In genomic region chr5:18393546-18393945, GRCh38 we compare ENCODE assay signal across 21 cellular contexts.
A peak's percentile ranks its signal among the peaks of the same experiment; 100 is the strongest.
DNase-seq lines count a peak whose midpoint lies in the region; TF ChIP-seq lines count a peak whose summit lies in the region.
"Had no signal": no experiment of that assay in that cellular context is flagged by ENCODE, and none has a peak within 500 bp of the region (broad histone marks: within the 10 kb centered on the region; RNA-seq: fewer than 3 reads in every experiment).

No MANE protein-coding gene starts in this region.

- no peak overlapping the region for H3K4me3 ChIP-seq in SU-DHL-6 (ENCODE audit: insufficient read depth, low read length, poor library complexity, severe bottlenecking)
- H3K4me3 ChIP-seq: coronary artery, heart left ventricle, psoas muscle, smooth muscle cell, tibial nerve had no signal

- no peaks in the 10 kb centered on the region for H3K79me2 ChIP-seq in H9 (ENCODE audit: insufficient read depth, low read length)
- H3K79me2 ChIP-seq in SU-DHL-6 (ENCODE audit: insufficient read depth, low read length), result no peaks in the 10 kb centered on the region

- H3K4me3 Mint-ChIP-seq in H9, result no peak overlapping the region
- H3K4me3 Mint-ChIP-seq in progenitor cell of endocrine pancreas (ENCODE audit: low read depth), result no peak overlapping the region
- H3K4me3 Mint-ChIP-seq: activated naive CD8-positive, alpha-beta T cell treated with anti-CD3 and anti-CD28 coated beads, Interleukin-2, amount 10 ng/mL, durations not matched to agents 7 days and 5 days; activated T-cell treated with anti-CD3 and anti-CD28 coated beads, Interleukin-2, amount 50 U/mL, for 72 hours; CD4-positive, CD25-positive, alpha-beta regulatory T cell; nephron progenitor cell; stimulated activated naive CD8-positive, alpha-beta T cell treated with anti-CD3 and anti-CD28 coated beads, Interleukin-15, amount 100 ng/mL, for 72 hours had no signal

- no peaks in the 10 kb centered on the region for H3K36me3 ChIP-seq in SU-DHL-6 (ENCODE audit: low read length)
- H3K36me3 ChIP-seq: heart left ventricle, tibial nerve had no signal

- H4K91ac ChIP-seq in H9 (ENCODE audit: insufficient read length, low read depth, low read length), result no peak overlapping the region

- H2AFZ ChIP-seq in H9 (ENCODE audit: low read length) (no peak overlapping the region), SU-DHL-6 (ENCODE audit: low read depth, low read length, severe bottlenecking) (peak overlapping the region; percentile 85)

- H3K27ac Mint-ChIP-seq in H9 (peak overlapping the region in 2 of 3 experiments; percentile 39 to 75; a peak in 4 of 7 replicates), progenitor cell of endocrine pancreas (no peak overlapping the region)
- H3K27ac Mint-ChIP-seq: activated naive CD8-positive, alpha-beta T cell treated with anti-CD3 and anti-CD28 coated beads, Interleukin-2, amount 10 ng/mL, durations not matched to agents 7 days and 5 days; activated T-cell treated with anti-CD3 and anti-CD28 coated beads, Interleukin-2, amount 50 U/mL, for 72 hours; CD4-positive, CD25-positive, alpha-beta regulatory T cell; nephron progenitor cell; stimulated activated naive CD8-positive, alpha-beta T cell treated with anti-CD3 and anti-CD28 coated beads, Interleukin-15, amount 100 ng/mL, for 72 hours had no signal

- H2BK120ac ChIP-seq in H9 (ENCODE audit: low read depth, low read length, poor library complexity, severe bottlenecking), result no peak overlapping the region

- no peaks in the 10 kb centered on the region for H3K9me3 ChIP-seq in H9 (ENCODE audit: control insufficient read depth, low read depth, low read length)
- H3K9me3 ChIP-seq in SU-DHL-6 (ENCODE audit: insufficient read depth, low read length), result no peaks in the 10 kb centered on the region
- H3K9me3 ChIP-seq: heart left ventricle, psoas muscle, tibial nerve had no signal

- H3K27me3 Mint-ChIP-seq in H9 (ENCODE audit: low read depth) (no peaks in the 10 kb centered on the region), progenitor cell of endocrine pancreas (peaks cover 16% of the 10 kb centered on the region)
- H3K27me3 Mint-ChIP-seq: activated naive CD8-positive, alpha-beta T cell treated with anti-CD3 and anti-CD28 coated beads, Interleukin-2, amount 10 ng/mL, durations not matched to agents 7 days and 5 days; CD4-positive, CD25-positive, alpha-beta regulatory T cell; stimulated activated naive CD8-positive, alpha-beta T cell treated with anti-CD3 and anti-CD28 coated beads, Interleukin-15, amount 100 ng/mL, for 72 hours had no signal

- TF ChIP-seq CTCF in H9 (conservative IDR thresholded peaks at IDR 0.05), result no peak
- TF ChIP-seq CTCF in SU-DHL-6 (IDR thresholded peaks at IDR 0.05; ENCODE audit: insufficient read depth, low read length, poor library complexity, severe bottlenecking), result no peak
- TF ChIP-seq CTCF in progenitor cell of endocrine pancreas (IDR thresholded peaks at IDR 0.05; ENCODE audit: unreplicated experiment), result no peak

- H3K23ac ChIP-seq in H9 (ENCODE audit: insufficient read length, low read depth, low read length), result no peak overlapping the region

- no peak overlapping the region for H2BK5ac ChIP-seq in H9 (ENCODE audit: insufficient read length, low read length)

- no peaks in the 10 kb centered on the region for H3K9me2 ChIP-seq in SU-DHL-6 (replicated peaks; ENCODE audit: insufficient read depth, low read length)

- no peak overlapping the region for H2AK5ac ChIP-seq in H9 (ENCODE audit: insufficient read length, low read length)

- H3K18ac ChIP-seq in H9 (ENCODE audit: insufficient read length, low read depth, low read length), result peak overlapping the region; percentile 1

- H2BK20ac ChIP-seq in H9 (ENCODE audit: low read depth, low read length, poor library complexity, severe bottlenecking), result no peak overlapping the region

- no peaks in the 10 kb centered on the region for H3F3A ChIP-seq in SU-DHL-6 (ENCODE audit: insufficient read depth)

- DNase-seq in Daoy (ENCODE audit: low read depth) (peak; percentile 4), H9 (peak; percentile 36), medulla oblongata (ENCODE audit: extremely low spot score) (peak; percentile 4), retina (no peak), progenitor cell of endocrine pancreas (ENCODE audit: low spot score, unreplicated experiment) (no peak), germinal center (ENCODE audit: low spot score) (no peak)
- DNase-seq in stimulated activated naive CD4-positive, alpha-beta T cell (lab: John Stamatoyannopoulos, UW), result no peak
- DNase-seq: activated CD4-positive, alpha-beta T cell treated with anti-CD3 and anti-CD28 coated beads for 1 hour; NK-92 treated with Interleukin-12 subunit alpha and Interleukin-12 subunit beta, amount 100 ng/mL, for 24 hours had no signal

- H3K4ac ChIP-seq in H9 (ENCODE audit: low read depth, low read length), result no peak overlapping the region

- no peaks in the 10 kb centered on the region for H3K27me3 ChIP-seq in H9 (ENCODE audit: insufficient read depth, low read length)
- no peaks in the 10 kb centered on the region for H3K27me3 ChIP-seq in SU-DHL-6 (ENCODE audit: low read length)
- H3K27me3 ChIP-seq: tibial nerve had no signal

- H3K56ac ChIP-seq in H9 (ENCODE audit: insufficient read length, low read depth, low read length), result no peak overlapping the region

- no peak overlapping the region for H4K8ac ChIP-seq in H9 (replicated peaks; ENCODE audit: insufficient read length, low read depth, low read length)

- H3K4me1 ChIP-seq in H9 (ENCODE audit: insufficient read depth, low read length), result peaks cover 6% of the 10 kb centered on the region; the same call in 1 of the 2 replicates
- H3K4me1 ChIP-seq: heart left ventricle, psoas muscle had no signal

- no peak overlapping the region for H2BK15ac ChIP-seq in H9 (ENCODE audit: low read depth, low read length)

- H3K79me1 ChIP-seq in H9 (ENCODE audit: insufficient read depth, low read depth, low read length, poor library complexity, severe bottlenecking), result no peaks in the 10 kb centered on the region

- H3K23me2 ChIP-seq in H9 (ENCODE audit: insufficient read length, low read depth, low read length, poor library complexity, severe bottlenecking), result no peaks in the 10 kb centered on the region

- H4K20me1 ChIP-seq in H9 (ENCODE audit: control insufficient read depth, insufficient read depth, insufficient read length), result no peaks in the 10 kb centered on the region
- no peaks in the 10 kb centered on the region for H4K20me1 ChIP-seq in SU-DHL-6 (ENCODE audit: low read depth, low read length)

- no peak overlapping the region for H3T11ph ChIP-seq in H9 (ENCODE audit: low read length)

- no peak overlapping the region for H3K14ac ChIP-seq in H9 (ENCODE audit: insufficient read depth, low read length)

- H3K9ac ChIP-seq in H9 (ENCODE audit: extremely low read depth, insufficient read length, low read length), result no peak overlapping the region
- no peak overlapping the region for H3K9ac ChIP-seq in SU-DHL-6 (ENCODE audit: low read length)

- H3K4me2 ChIP-seq in H9 (ENCODE audit: insufficient read depth, insufficient read length, low read length), result no peak overlapping the region
- no peak overlapping the region for H3K4me2 ChIP-seq in SU-DHL-6 (ENCODE audit: low read depth, low read length, poor library complexity, severe bottlenecking)

- H3K36me3 Mint-ChIP-seq in H9 (ENCODE audit: insufficient read depth in 1 of 3, low read depth in 3 of 3) (no peaks in the 10 kb centered on the region; a peak in 1 of 7 replicates), progenitor cell of endocrine pancreas (ENCODE audit: insufficient read depth) (no peaks in the 10 kb centered on the region)
- H3K36me3 Mint-ChIP-seq: activated naive CD8-positive, alpha-beta T cell treated with anti-CD3 and anti-CD28 coated beads, Interleukin-2, amount 10 ng/mL, durations not matched to agents 7 days and 5 days; CD4-positive, CD25-positive, alpha-beta regulatory T cell had no signal

- H3K4me1 Mint-ChIP-seq in H9 (peaks cover 19 to 32% of the 10 kb centered on the region in 2 experiments), progenitor cell of endocrine pancreas (ENCODE audit: low read depth) (peaks cover 15% of the 10 kb centered on the region)
- H3K4me1 Mint-ChIP-seq: activated naive CD8-positive, alpha-beta T cell treated with anti-CD3 and anti-CD28 coated beads, Interleukin-2, amount 10 ng/mL, durations not matched to agents 7 days and 5 days; CD4-positive, CD25-positive, alpha-beta regulatory T cell; stimulated activated naive CD8-positive, alpha-beta T cell treated with anti-CD3 and anti-CD28 coated beads, Interleukin-15, amount 100 ng/mL, for 72 hours had no signal

- no CpG with 5 or more reads among the region's 8 CpGs for WGBS in H9 (ENCODE audit: extremely low coverage, insufficient read length, low lambda C conversion rate)

- no peak overlapping the region for H2BK12ac ChIP-seq in H9 (ENCODE audit: insufficient read length, low read depth, low read length)

- no peak overlapping the region for H3K27ac ChIP-seq in H9 (ENCODE audit: insufficient read length, low read depth, low read length)
- H3K27ac ChIP-seq in SU-DHL-6 (ENCODE audit: low read depth, low read length), result no peak overlapping the region
- H3K27ac ChIP-seq: coronary artery, heart left ventricle, psoas muscle, RWPE1, tibial nerve had no signal

- H4K5ac ChIP-seq in H9 (ENCODE audit: insufficient read length, low read depth, low read length), result no peak overlapping the region

- no peaks in the 10 kb centered on the region for H3K9me3 Mint-ChIP-seq in H9
- H3K9me3 Mint-ChIP-seq in progenitor cell of endocrine pancreas (ENCODE audit: low read depth), result no peaks in the 10 kb centered on the region
- H3K9me3 Mint-ChIP-seq: activated naive CD8-positive, alpha-beta T cell treated with anti-CD3 and anti-CD28 coated beads, Interleukin-2, amount 10 ng/mL, durations not matched to agents 7 days and 5 days had no signal

Comparison
In these comparisons a context has a peak if more than half of its experiments do, and no peak if none do; other contexts are left out.
1. DNase-seq: peak in Daoy (single experiment), H9 (single experiment) and medulla oblongata (single experiment); none in retina (single experiment), progenitor cell of endocrine pancreas (single experiment), germinal center (single experiment) and stimulated activated naive CD4-positive, alpha-beta T cell (0 of 6).